ENCODE assay signal across 8 cellular contexts in the genomic region with DNA sequence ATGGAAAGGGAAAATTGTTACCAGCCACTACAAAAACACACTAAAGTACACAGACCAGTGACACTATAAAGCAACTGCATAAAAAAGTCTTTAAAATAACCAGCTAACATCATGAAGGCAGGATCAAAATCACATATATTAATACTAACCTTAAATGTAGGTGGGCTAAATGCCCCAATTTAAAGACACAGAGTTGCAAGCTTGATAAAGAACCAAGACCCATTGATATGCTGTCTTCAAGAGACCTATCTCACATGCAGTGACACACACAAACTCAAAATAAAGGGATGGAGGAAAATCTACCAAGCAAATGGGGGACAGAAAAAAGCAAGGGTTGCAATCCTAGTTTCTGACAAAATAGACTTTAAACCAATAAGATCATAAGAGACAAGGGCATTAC.
"Had no signal": no experiment of that assay in that cellular context is flagged by ENCODE, and none has a peak within 500 bp of the region (broad histone marks: within the 10 kb centered on the region; RNA-seq: fewer than 3 reads in every experiment).

No MANE protein-coding gene starts in this region.

- H3K4me1 ChIP-seq: HAP-1 had no signal

- H3K9me3 ChIP-seq: HAP-1 had no signal

- H3K27ac ChIP-seq: GM23248 had no signal

- H3K4me3 ChIP-seq: GM23248, GM23338, HAP-1 had no signal

- H3K36me3 ChIP-seq: HAP-1 had no signal

- DNase-seq: GM23248, GOT3, H7, H9, HCEC 1CT, HFFc6 had no signal
